Comparison of ENCODE assay signal across 1 cellular context in the genomic region with DNA sequence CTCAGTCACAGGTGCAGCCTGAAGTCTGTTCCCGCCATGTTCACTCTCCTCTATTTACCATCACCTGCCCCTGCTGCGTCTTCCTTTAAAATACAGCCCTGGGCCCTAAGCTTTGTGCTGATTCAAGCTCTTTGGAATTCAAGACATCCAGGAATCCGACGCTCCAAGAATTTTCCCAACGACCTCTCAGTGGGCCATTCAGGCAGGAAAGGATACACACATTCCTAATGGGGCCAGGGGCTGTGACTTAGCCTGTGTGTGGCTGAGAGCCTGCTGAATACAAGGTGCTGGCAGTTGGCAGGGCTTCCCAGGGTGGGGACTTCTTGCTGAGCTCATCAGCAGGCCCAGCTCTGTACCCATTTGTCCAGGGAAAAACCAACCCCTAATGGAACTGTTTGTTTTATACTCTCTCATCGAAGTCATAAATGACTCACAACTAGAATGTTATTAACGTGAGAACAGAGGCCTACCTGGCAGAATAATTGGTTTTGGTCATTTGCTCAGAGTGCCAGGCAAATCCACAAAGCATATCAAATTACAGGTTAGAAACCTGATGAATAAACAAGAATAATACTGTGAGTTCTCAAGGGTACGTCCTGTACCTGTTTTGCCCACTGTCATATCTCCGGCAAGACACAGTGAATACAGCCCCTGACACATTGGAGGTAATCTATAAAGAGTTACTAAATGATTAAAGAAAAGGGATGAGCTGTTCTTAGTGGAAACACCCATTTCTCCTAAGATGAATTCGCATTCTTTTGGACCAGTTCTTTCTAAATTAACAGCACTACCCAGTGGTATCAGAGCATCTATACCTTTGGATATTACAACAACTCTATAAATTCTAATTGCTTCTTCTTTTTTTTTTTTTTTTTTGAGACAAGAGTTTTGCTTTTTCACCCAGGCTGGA.
TF ChIP-seq lines count a peak whose summit lies in the region.

No MANE protein-coding gene starts in this region.

TF ChIP-seq in HepG2, 621 proteins besides CTCF, POLR2A, EP300 and RAD21 (continued from another document):
- TF ChIP-seq, protein P1, sequence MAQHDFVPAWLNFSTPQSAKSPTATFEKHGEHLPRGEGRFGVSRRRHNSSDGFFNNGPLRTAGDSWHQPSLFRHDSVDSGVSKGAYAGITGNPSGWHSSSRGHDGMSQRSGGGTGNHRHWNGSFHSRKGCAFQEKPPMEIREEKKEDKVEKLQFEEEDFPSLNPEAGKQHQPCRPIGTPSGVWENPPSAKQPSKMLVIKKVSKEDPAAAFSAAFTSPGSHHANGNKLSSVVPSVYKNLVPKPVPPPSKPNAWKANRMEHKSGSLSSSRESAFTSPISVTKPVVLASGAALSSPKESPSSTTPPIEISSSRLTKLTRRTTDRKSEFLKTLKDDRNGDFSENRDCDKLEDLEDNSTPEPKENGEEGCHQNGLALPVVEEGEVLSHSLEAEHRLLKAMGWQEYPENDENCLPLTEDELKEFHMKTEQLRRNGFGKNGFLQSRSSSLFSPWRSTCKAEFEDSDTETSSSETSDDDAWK (CRISPR knock-in tag; IDR thresholded peaks at IDR 0.05) = no peak
- TF ChIP-seq CEBPG (CRISPR knock-in tag; IDR thresholded peaks at IDR 0.05) (no peak), MBD4 (IDR thresholded peaks at IDR 0.05; ENCODE audit: borderline replicate concordance, low read length) (no peak), ATF7-NPFF (CRISPR knock-in tag; IDR thresholded peaks at IDR 0.05; ENCODE audit: low read depth) (no peak), SAP130 (CRISPR knock-in tag; IDR thresholded peaks at IDR 0.05; ENCODE audit: low read depth) (peak; percentile 48; the same call in 1 of the 2 replicates)
- TF ChIP-seq, protein P2, sequence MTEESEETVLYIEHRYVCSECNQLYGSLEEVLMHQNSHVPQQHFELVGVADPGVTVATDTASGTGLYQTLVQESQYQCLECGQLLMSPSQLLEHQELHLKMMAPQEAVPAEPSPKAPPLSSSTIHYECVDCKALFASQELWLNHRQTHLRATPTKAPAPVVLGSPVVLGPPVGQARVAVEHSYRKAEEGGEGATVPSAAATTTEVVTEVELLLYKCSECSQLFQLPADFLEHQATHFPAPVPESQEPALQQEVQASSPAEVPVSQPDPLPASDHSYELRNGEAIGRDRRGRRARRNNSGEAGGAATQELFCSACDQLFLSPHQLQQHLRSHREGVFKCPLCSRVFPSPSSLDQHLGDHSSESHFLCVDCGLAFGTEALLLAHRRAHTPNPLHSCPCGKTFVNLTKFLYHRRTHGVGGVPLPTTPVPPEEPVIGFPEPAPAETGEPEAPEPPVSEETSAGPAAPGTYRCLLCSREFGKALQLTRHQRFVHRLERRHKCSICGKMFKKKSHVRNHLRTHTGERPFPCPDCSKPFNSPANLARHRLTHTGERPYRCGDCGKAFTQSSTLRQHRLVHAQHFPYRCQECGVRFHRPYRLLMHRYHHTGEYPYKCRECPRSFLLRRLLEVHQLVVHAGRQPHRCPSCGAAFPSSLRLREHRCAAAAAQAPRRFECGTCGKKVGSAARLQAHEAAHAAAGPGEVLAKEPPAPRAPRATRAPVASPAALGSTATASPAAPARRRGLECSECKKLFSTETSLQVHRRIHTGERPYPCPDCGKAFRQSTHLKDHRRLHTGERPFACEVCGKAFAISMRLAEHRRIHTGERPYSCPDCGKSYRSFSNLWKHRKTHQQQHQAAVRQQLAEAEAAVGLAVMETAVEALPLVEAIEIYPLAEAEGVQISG (CRISPR knock-in tag; IDR thresholded peaks at IDR 0.05) = no peak
- TF ChIP-seq, protein P3, sequence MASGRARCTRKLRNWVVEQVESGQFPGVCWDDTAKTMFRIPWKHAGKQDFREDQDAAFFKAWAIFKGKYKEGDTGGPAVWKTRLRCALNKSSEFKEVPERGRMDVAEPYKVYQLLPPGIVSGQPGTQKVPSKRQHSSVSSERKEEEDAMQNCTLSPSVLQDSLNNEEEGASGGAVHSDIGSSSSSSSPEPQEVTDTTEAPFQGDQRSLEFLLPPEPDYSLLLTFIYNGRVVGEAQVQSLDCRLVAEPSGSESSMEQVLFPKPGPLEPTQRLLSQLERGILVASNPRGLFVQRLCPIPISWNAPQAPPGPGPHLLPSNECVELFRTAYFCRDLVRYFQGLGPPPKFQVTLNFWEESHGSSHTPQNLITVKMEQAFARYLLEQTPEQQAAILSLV (CRISPR knock-in tag; IDR thresholded peaks at IDR 0.05; ENCODE audit: borderline replicate concordance) = no peak
TF ChIP-seq in HepG2: peak in this region for 28.
